Comparison of ENCODE assay signal across 19 cellular contexts in the genomic region with DNA sequence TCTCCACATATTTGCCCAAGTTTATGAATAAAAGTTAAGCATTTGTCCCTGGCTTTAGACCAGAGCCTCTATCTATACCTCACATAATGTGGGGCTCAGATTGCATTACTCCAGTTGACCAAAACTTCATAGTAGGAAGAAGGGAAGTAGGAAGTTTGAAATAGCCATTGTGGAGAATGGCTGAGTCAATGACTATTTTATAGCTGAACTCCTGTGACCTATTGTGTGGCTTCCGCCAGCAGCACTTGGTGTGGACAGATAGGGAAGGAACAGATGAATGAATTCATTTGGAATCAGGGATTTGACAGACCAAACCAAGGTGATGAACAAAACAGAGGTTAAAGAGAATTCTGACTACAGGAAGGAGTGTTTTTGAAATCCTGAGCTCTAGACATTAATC.
"Had no signal": no experiment of that assay in that cellular context is flagged by ENCODE, and none has a peak within 500 bp of the region (broad histone marks: within the 10 kb centered on the region; RNA-seq: fewer than 3 reads in every experiment).

No MANE protein-coding gene starts in this region.

- H2AFZ ChIP-seq: hepatocyte had no signal

- H3K4me3 ChIP-seq: hepatocyte, right atrium auricular region, suprapubic skin, thyroid gland, uterus had no signal

- H3K9me3 ChIP-seq: right atrium auricular region, suprapubic skin, thyroid gland, uterus had no signal

- ATAC-seq: left cardiac atrium; naive thymus-derived CD8-positive, alpha-beta T cell; stimulated activated effector memory CD8-positive, alpha-beta T cell treated with anti-CD3 and anti-CD28 coated beads, Interleukin-12 subunit alpha, Interleukin-12 subunit beta, amount 100 ng/mL, for 72 hours; stimulated activated naive CD8-positive, alpha-beta T cell treated with anti-CD3 and anti-CD28 coated beads, Interleukin-15, Interleukin-2, amounts not matched to agents 100 U/mL and 50 U/mL, for 24 hours had no signal

- H3K9me3 Mint-ChIP-seq: type B pancreatic cell had no signal

- H3K27me3 ChIP-seq: hepatocyte, right atrium auricular region, suprapubic skin, thyroid gland, uterus had no signal

- H3K4me3 Mint-ChIP-seq: central memory CD8-positive, alpha-beta T cell; naive thymus-derived CD8-positive, alpha-beta T cell; stimulated activated effector memory CD8-positive, alpha-beta T cell treated with anti-CD3 and anti-CD28 coated beads, Interleukin-12 subunit alpha, Interleukin-12 subunit beta, amount 100 ng/mL, for 72 hours; type B pancreatic cell had no signal

- H3K4me2 ChIP-seq: hepatocyte had no signal

- H3K36me3 Mint-ChIP-seq: stimulated activated effector memory CD8-positive, alpha-beta T cell treated with anti-CD3 and anti-CD28 coated beads, Interleukin-12 subunit alpha, Interleukin-12 subunit beta, amount 100 ng/mL, for 72 hours had no signal

- H3K27ac ChIP-seq: hepatocyte, right atrium auricular region, suprapubic skin, thyroid gland, uterus had no signal

- H3K4me1 ChIP-seq: right atrium auricular region, suprapubic skin, thyroid gland, uterus had no signal

- DNase-seq: cortex of kidney; erythroblast; foreskin melanocyte; head of caudate nucleus; kidney; left cardiac atrium; mammary epithelial cell; naive thymus-derived CD8-positive, alpha-beta T cell; stimulated activated CD4-positive, alpha-beta T cell treated with anti-CD3 and anti-CD28 coated beads, Interleukin-4, amount 100 ng/mL, for 1 hour; stimulated activated CD8-positive, alpha-beta memory T cell treated with anti-CD3 and anti-CD28 coated beads, Interleukin-4, amount 100 ng/mL, for 48 hours; stimulated activated naive CD8-positive, alpha-beta T cell treated with anti-CD3 and anti-CD28 coated beads, Interleukin-15, Interleukin-2, amounts not matched to agents 100 U/mL and 50 U/mL, for 24 hours; thyroid gland; uterus had no signal

- H3K36me3 ChIP-seq: right atrium auricular region, suprapubic skin, thyroid gland, uterus had no signal

- H3K27ac Mint-ChIP-seq: naive thymus-derived CD8-positive, alpha-beta T cell; stimulated activated effector memory CD8-positive, alpha-beta T cell treated with anti-CD3 and anti-CD28 coated beads, Interleukin-12 subunit alpha, Interleukin-12 subunit beta, amount 100 ng/mL, for 72 hours; type B pancreatic cell had no signal

- H3K27me3 Mint-ChIP-seq: central memory CD8-positive, alpha-beta T cell had no signal

- H3K4me1 Mint-ChIP-seq: central memory CD8-positive, alpha-beta T cell; naive thymus-derived CD8-positive, alpha-beta T cell; stimulated activated effector memory CD8-positive, alpha-beta T cell treated with anti-CD3 and anti-CD28 coated beads, Interleukin-12 subunit alpha, Interleukin-12 subunit beta, amount 100 ng/mL, for 72 hours had no signal
